20 cellular contexts compared by ENCODE assay signal in genomic region chr3:193483988-193484539, GRCh38.
DNase-seq lines count a peak whose midpoint lies in the region; ATAC-seq, FAIRE-seq and TF ChIP-seq lines count a peak whose summit lies in the region.
"Had no signal": no experiment of that assay in that cellular context is flagged by ENCODE, and none has a peak within 500 bp of the region (broad histone marks: within the 10 kb centered on the region; RNA-seq: fewer than 3 reads in every experiment).

No MANE protein-coding gene starts in this region.

- no peak overlapping the region for H3K27ac Mint-ChIP-seq in astrocyte (ENCODE audit: unreplicated experiment)
- no peak overlapping the region for H3K27ac Mint-ChIP-seq in activated T-cell treated with anti-CD3 and anti-CD28 coated beads, Interleukin-2, amount 50 U/mL, for 72 hours
- H3K27ac Mint-ChIP-seq: CD4-positive, alpha-beta T cell had no signal

- H3K36me3 ChIP-seq in astrocyte (ENCODE audit: insufficient read depth, low read length) = no peaks in the 10 kb centered on the region
- no peaks in the 10 kb centered on the region for H3K36me3 ChIP-seq in left lung
- H3K36me3 ChIP-seq in thyroid gland = no peaks in the 10 kb centered on the region
- H3K36me3 ChIP-seq: HAP-1 had no signal

- no peak overlapping the region for H3K4me2 ChIP-seq in astrocyte (ENCODE audit: low read length)

- no peaks in the 10 kb centered on the region for H3K79me2 ChIP-seq in astrocyte (ENCODE audit: insufficient read depth, low read length)

- DNase-seq in AG10803 (ENCODE audit: low read depth) (peak; percentile 6), astrocyte (ENCODE audit: low read depth) (peak; percentile 6), left lung (no peak), thyroid gland (peak in 1 of 2 donors; percentile 33), pons (ENCODE audit: low spot score) (no peak), NCI-H510A (lab: John Stamatoyannopoulos, UW) (no peak)
- DNase-seq in activated T-cell treated with anti-CD3 and anti-CD28 coated beads, Interleukin-2, amount 50 U/mL, for 72 hours = no peak
- DNase-seq: ACHN; AML-193; Caco-2; CD4-positive, alpha-beta T cell; GM23248 had no signal

- H3K27me3 ChIP-seq in astrocyte (ENCODE audit: insufficient read depth, low read length) = no peaks in the 10 kb centered on the region
- H3K27me3 ChIP-seq in left lung = no peaks in the 10 kb centered on the region
- no peaks in the 10 kb centered on the region for H3K27me3 ChIP-seq in thyroid gland

- H3K4me1 ChIP-seq in astrocyte (ENCODE audit: insufficient read depth, low read length) = no peaks in the 10 kb centered on the region
- H3K4me1 ChIP-seq in left lung = no peaks in the 10 kb centered on the region
- peaks cover 52 to 62% of the 10 kb centered on the region in 2 donors for H3K4me1 ChIP-seq in thyroid gland
- H3K4me1 ChIP-seq: Caco-2, HAP-1 had no signal

- no peaks in the 10 kb centered on the region for H3K9me3 Mint-ChIP-seq in astrocyte (ENCODE audit: unreplicated experiment)
- peaks cover 0 to 5% of the 10 kb centered on the region in 2 donors for H3K9me3 Mint-ChIP-seq in activated T-cell treated with anti-CD3 and anti-CD28 coated beads, Interleukin-2, amount 50 U/mL, for 72 hours
- H3K9me3 Mint-ChIP-seq: CD4-positive, alpha-beta T cell had no signal

- intact Hi-C loops in left lung (cut with DNase I) = no loop called here
- intact Hi-C loops in thyroid gland (cut with DNase I) = no loop called here

- H3K4me3 ChIP-seq in AG10803 (ENCODE audit: low read length) (no peak overlapping the region), astrocyte (ENCODE audit: insufficient read depth, low read depth, low read length) (no peak overlapping the region), left lung (no peak overlapping the region), thyroid gland (replicated peaks in 1 of 3) (no peak overlapping the region)
- H3K4me3 ChIP-seq: GM23248, HAP-1 had no signal

- peak in 1 of 2 donors; percentile 30 for TF ChIP-seq POLR2A in thyroid gland (IDR thresholded peaks at IDR 0.05)

- no peak overlapping the region for H2AFZ ChIP-seq in astrocyte (ENCODE audit: low read depth, low read length)
- H2AFZ ChIP-seq: GM23248 had no signal

- H3K9me3 ChIP-seq in astrocyte (ENCODE audit: insufficient read depth, low read depth, low read length) = no peaks in the 10 kb centered on the region
- H3K9me3 ChIP-seq in left lung = peaks cover 0 to 2% of the 10 kb centered on the region in 2 donors
- H3K9me3 ChIP-seq in thyroid gland = no peaks in the 10 kb centered on the region
- H3K9me3 ChIP-seq: Caco-2, HAP-1 had no signal

- no peak overlapping the region for H3K4me3 Mint-ChIP-seq in astrocyte (ENCODE audit: unreplicated experiment)
- no peak overlapping the region for H3K4me3 Mint-ChIP-seq in activated T-cell treated with anti-CD3 and anti-CD28 coated beads, Interleukin-2, amount 50 U/mL, for 72 hours
- H3K4me3 Mint-ChIP-seq: CD4-positive, alpha-beta T cell had no signal

- H4K20me1 ChIP-seq in astrocyte (ENCODE audit: insufficient read depth, low read length) = no peaks in the 10 kb centered on the region

- ATAC-seq in left lung (peak; percentile 84), GM21825 (IDR thresholded peaks at IDR 0.05; ENCODE audit: unreplicated experiment) (no peak)
- ATAC-seq in activated T-cell treated with anti-CD3 and anti-CD28 coated beads, Interleukin-2, amount 50 U/mL, for 72 hours (replicated peaks in 1 of 2) = no peak

- no peaks in the 10 kb centered on the region for H3K4me1 Mint-ChIP-seq in astrocyte (ENCODE audit: low read depth, unreplicated experiment)
- no peaks in the 10 kb centered on the region for H3K4me1 Mint-ChIP-seq in activated T-cell treated with anti-CD3 and anti-CD28 coated beads, Interleukin-2, amount 50 U/mL, for 72 hours (ENCODE audit: low read depth)

- H3K27ac ChIP-seq in astrocyte (ENCODE audit: low read depth, low read length) (no peak overlapping the region), left lung (peak overlapping the region; percentile 15 to 23), thyroid gland (peak overlapping the region; percentile 65 to 81 (median 67))
- H3K27ac ChIP-seq: C4-2B, GM23248, HL-60 had no signal

- WGBS in thyroid gland, 2 donors = 0 to 16% methylated on average over 1 of the region's 1 CpG

- H3K36me3 Mint-ChIP-seq in astrocyte (ENCODE audit: low read depth, unreplicated experiment) = no peaks in the 10 kb centered on the region
- H3K36me3 Mint-ChIP-seq in activated T-cell treated with anti-CD3 and anti-CD28 coated beads, Interleukin-2, amount 50 U/mL, for 72 hours (ENCODE audit: insufficient read depth in 2 of 2) = no peaks in the 10 kb centered on the region

- H3K9ac ChIP-seq in astrocyte (ENCODE audit: low read length) = no peak overlapping the region
- H3K9ac ChIP-seq: GM23248 had no signal

- TF ChIP-seq CTCF in AG10803 (conservative IDR thresholded peaks at IDR 0.05; ENCODE audit: low read length) (no peak), astrocyte (IDR thresholded peaks at IDR 0.05; ENCODE audit: insufficient read depth, low read depth, low read length) (no peak), left lung (IDR thresholded peaks at IDR 0.05) (no peak), thyroid gland (IDR thresholded peaks at IDR 0.05) (no peak)

- no peaks in the 10 kb centered on the region for H3K27me3 Mint-ChIP-seq in astrocyte (ENCODE audit: low read depth, unreplicated experiment)
- H3K27me3 Mint-ChIP-seq in activated T-cell treated with anti-CD3 and anti-CD28 coated beads, Interleukin-2, amount 50 U/mL, for 72 hours (ENCODE audit: low read depth) = no peaks in the 10 kb centered on the region
- H3K27me3 Mint-ChIP-seq: CD4-positive, alpha-beta T cell had no signal

- FAIRE-seq in astrocyte (lab: Jason Lieb, UNC) = no peak
- FAIRE-seq: D721Med, G401.6, GM12891, GM19239 had no signal

Comparison
In these comparisons a context has a peak if more than half of its experiments do, and no peak if none do; other contexts are left out.
1. DNase-seq: peak in AG10803 (single experiment) and astrocyte (single experiment); none in left lung (0 of 2), pons (single experiment), NCI-H510A (single experiment) and activated T-cell treated with anti-CD3 and anti-CD28 coated beads, Interleukin-2, amount 50 U/mL, for 72 hours (0 of 2).